In the genomic region with DNA sequence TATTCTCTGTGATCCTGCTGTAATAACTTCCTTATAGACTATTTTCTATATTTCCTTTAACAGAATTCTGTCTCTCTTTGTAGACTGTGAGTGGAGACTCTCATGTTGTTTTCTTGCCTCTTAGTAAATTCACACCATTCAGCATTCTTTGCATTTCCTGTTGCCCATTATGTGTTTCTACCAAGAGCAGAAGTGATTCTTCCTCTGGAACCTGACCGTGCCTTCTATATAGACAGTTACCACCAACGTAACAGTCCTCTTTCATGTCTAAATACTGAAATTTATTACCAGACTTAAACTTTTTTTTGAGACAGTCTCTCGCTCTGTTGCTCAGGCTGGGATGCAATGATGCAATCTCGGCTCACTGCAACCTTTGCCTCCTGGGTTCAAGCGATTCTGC, we compare ENCODE assay signal across 21 cellular contexts. TPM values are rescaled to one million over a fixed set of nuclear protein-coding genes. Genes with fewer than 3 reads are reported as not detected.
DNase-seq lines count a peak whose midpoint lies in the region; ATAC-seq and TF ChIP-seq lines count a peak whose summit lies in the region.
"Had no signal": no experiment of that assay in that cellular context is flagged by ENCODE, and none has a peak within 500 bp of the region (broad histone marks: within the 10 kb centered on the region; RNA-seq: fewer than 3 reads in every experiment).

No MANE protein-coding gene starts in this region.

- no peaks in the 10 kb centered on the region for H3K27me3 ChIP-seq in right cardiac atrium (ENCODE audit: control insufficient read depth, insufficient read depth)

- DNase-seq in stimulated activated naive CD8-positive, alpha-beta T cell treated with anti-CD3 and anti-CD28 coated beads, Interleukin-15, Interleukin-2, amounts not matched to agents 100 U/mL and 50 U/mL, for 24 hours: no peak
- DNase-seq in endothelial cell (ENCODE audit: low spot score) (no peak), NCI-H2227 treated with DMSO at 0.1 percent for 48 hours (lab: John Stamatoyannopoulos, UW) (no peak), GM19238 (ENCODE audit: insufficient read length, low spot score) (no peak), right cardiac atrium (no peak)
- DNase-seq: ACHN, C1 segment of cervical spinal cord, DMS79, H7, KG1, NCI-H1417, NCI-H187, NCI-H2107, NCI-H524, NCI-H82, SHP77 had no signal

- H3K27ac Mint-ChIP-seq in stimulated activated naive CD8-positive, alpha-beta T cell treated with anti-CD3 and anti-CD28 coated beads, Interleukin-15, Interleukin-2, amounts not matched to agents 100 ng/mL and 50 ng/mL, for 24 hours: peak overlapping the region; percentile 67
- H3K27ac Mint-ChIP-seq in endothelial cell (ENCODE audit: unreplicated experiment): peak overlapping the region; percentile 89

- no peak overlapping the region for H3K4me3 Mint-ChIP-seq in stimulated activated naive CD8-positive, alpha-beta T cell treated with anti-CD3 and anti-CD28 coated beads, Interleukin-15, Interleukin-2, amounts not matched to agents 100 ng/mL and 50 ng/mL, for 24 hours
- peak overlapping the region; percentile 21 for H3K4me3 Mint-ChIP-seq in endothelial cell (ENCODE audit: unreplicated experiment)

- H3K27ac ChIP-seq in right cardiac atrium (ENCODE audit: low read length): no peak overlapping the region
- H3K27ac ChIP-seq: SK-N-MC had no signal

- no peaks in the 10 kb centered on the region for H3K27me3 Mint-ChIP-seq in stimulated activated naive CD8-positive, alpha-beta T cell treated with anti-CD3 and anti-CD28 coated beads, Interleukin-15, Interleukin-2, amounts not matched to agents 100 ng/mL and 50 ng/mL, for 24 hours
- no peaks in the 10 kb centered on the region for H3K27me3 Mint-ChIP-seq in endothelial cell (ENCODE audit: unreplicated experiment)

- TF ChIP-seq CTCF in endothelial cell (IDR thresholded peaks at IDR 0.05; ENCODE audit: unreplicated experiment): no peak

- 92% methylated on average over 5 of the region's 5 CpGs for WGBS in right cardiac atrium

- H3K4me3 ChIP-seq in right cardiac atrium (ENCODE audit: low read length): no peak overlapping the region
- H3K4me3 ChIP-seq: SK-N-MC had no signal

- peaks cover 71% of the 10 kb centered on the region for H3K36me3 Mint-ChIP-seq in stimulated activated naive CD8-positive, alpha-beta T cell treated with anti-CD3 and anti-CD28 coated beads, Interleukin-15, Interleukin-2, amounts not matched to agents 100 ng/mL and 50 ng/mL, for 24 hours (ENCODE audit: low read depth)
- H3K36me3 Mint-ChIP-seq in endothelial cell (ENCODE audit: low read depth, unreplicated experiment): peaks cover 9% of the 10 kb centered on the region

- H3K4me1 ChIP-seq in right cardiac atrium (ENCODE audit: control insufficient read depth, insufficient read depth, low read length): peaks cover 2% of the 10 kb centered on the region

- no peaks in the 10 kb centered on the region for H3K9me3 ChIP-seq in right cardiac atrium (ENCODE audit: control insufficient read depth, low read length)

- no peak for ATAC-seq in stimulated activated naive CD8-positive, alpha-beta T cell treated with anti-CD3 and anti-CD28 coated beads, Interleukin-15, Interleukin-2, amounts not matched to agents 100 U/mL and 50 U/mL, for 24 hours
- ATAC-seq in HG03135 (IDR thresholded peaks at IDR 0.05; ENCODE audit: unreplicated experiment) (peak; percentile 93), right cardiac atrium (no peak)
- ATAC-seq: HepG2 had no signal

- no peaks in the 10 kb centered on the region for H3K4me1 Mint-ChIP-seq in stimulated activated naive CD8-positive, alpha-beta T cell treated with anti-CD3 and anti-CD28 coated beads, Interleukin-15, Interleukin-2, amounts not matched to agents 100 ng/mL and 50 ng/mL, for 24 hours (ENCODE audit: low read depth)
- H3K4me1 Mint-ChIP-seq in endothelial cell (ENCODE audit: unreplicated experiment): peaks cover 24% of the 10 kb centered on the region

- no peaks in the 10 kb centered on the region for H3K9me3 Mint-ChIP-seq in stimulated activated naive CD8-positive, alpha-beta T cell treated with anti-CD3 and anti-CD28 coated beads, Interleukin-15, Interleukin-2, amounts not matched to agents 100 ng/mL and 50 ng/mL, for 24 hours
- H3K9me3 Mint-ChIP-seq in endothelial cell (ENCODE audit: unreplicated experiment): no peaks in the 10 kb centered on the region

- intact Hi-C loops in right cardiac atrium (cut with DNase I): no loop called here

RNA-seq across cellular contexts. Expression of gene METAP2, which starts 31.1 kb away (rescaled TPM):
- total RNA-seq in endothelial cell (ENCODE audit: unreplicated experiment): 69.6 TPM
- total RNA-seq in right cardiac atrium: 10 to 100 TPM; 57.6 to 70.3 (median 67.2) TPM
- polyA plus RNA-seq in right cardiac atrium: 55.0 TPM

RNA-seq across cellular contexts. Expression of gene USP44, which starts 46.2 kb away (rescaled TPM):
- total RNA-seq in endothelial cell (ENCODE audit: unreplicated experiment) (10.4 TPM), right cardiac atrium (1 to 10 TPM; 1.1 to 3.4 (median 2.3) TPM)
- 0.84 TPM for polyA plus RNA-seq in right cardiac atrium
- total RNA-seq: RPMI7951 had no signal
